Comparison of ENCODE assay signal across 24 cellular contexts in the genomic region with DNA sequence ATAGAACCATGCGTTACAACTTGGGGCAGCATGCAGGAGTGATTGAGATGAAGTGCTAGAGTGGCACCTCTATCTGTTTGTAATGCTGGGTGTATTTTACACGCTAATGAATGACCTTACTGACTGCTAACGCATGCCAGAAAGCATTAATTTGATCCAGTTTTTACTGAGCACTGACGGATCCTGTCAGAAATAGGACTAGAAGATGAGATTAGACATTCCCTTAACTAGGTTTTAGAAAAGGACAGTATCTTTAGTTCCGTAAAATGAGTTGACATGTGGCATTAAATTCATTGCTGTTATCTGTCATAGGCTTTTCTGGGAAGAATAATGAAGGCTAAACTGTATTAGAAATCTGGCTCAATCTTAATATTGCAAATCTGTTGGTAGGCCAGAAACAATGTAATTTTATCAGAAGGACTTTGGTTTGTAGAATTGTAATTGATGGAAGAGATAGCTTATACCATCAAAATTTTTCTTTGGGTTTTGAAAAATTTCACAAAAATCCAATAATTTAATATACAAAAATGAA.
"Had no signal": no experiment of that assay in that cellular context is flagged by ENCODE, and none has a peak within 500 bp of the region (broad histone marks: within the 10 kb centered on the region; RNA-seq: fewer than 3 reads in every experiment).

No MANE protein-coding gene starts in this region.

- H3K27ac ChIP-seq: neural progenitor cell, ovary, parathyroid adenoma, psoas muscle, right lobe of liver, sigmoid colon, stomach, thoracic aorta, thyroid gland, tibial nerve, upper lobe of left lung, vagina had no signal

- H3K9ac ChIP-seq: neural progenitor cell, parathyroid adenoma had no signal

- H3K4me2 ChIP-seq: neural progenitor cell had no signal

- H3K79me2 ChIP-seq: parathyroid adenoma had no signal

- H3K27me3 ChIP-seq: neural progenitor cell, ovary, right lobe of liver, sigmoid colon, stomach, thyroid gland, tibial nerve, upper lobe of left lung, vagina had no signal

- H2AFZ ChIP-seq: neural progenitor cell, parathyroid adenoma had no signal

- H3K4me1 ChIP-seq: neural progenitor cell, parathyroid adenoma, psoas muscle, right lobe of liver, sigmoid colon, stomach, thyroid gland, tibial nerve, upper lobe of left lung, vagina had no signal

- H3K4me3 ChIP-seq: neural progenitor cell, ovary, psoas muscle, right lobe of liver, sigmoid colon, stomach, thoracic aorta, thyroid gland, tibial nerve, upper lobe of left lung, vagina had no signal

- H3K9me3 ChIP-seq: ovary, psoas muscle, right lobe of liver, sigmoid colon, stomach, thoracic aorta, thyroid gland, tibial nerve, upper lobe of left lung, vagina had no signal

- H3K36me3 ChIP-seq: neural progenitor cell, ovary, right lobe of liver, sigmoid colon, stomach, thoracic aorta, thyroid gland, tibial nerve, upper lobe of left lung, vagina had no signal

- DNase-seq: nephron progenitor cell; occipital lobe; ovary; posterior cingulate gyrus; psoas muscle; right cardiac atrium; right lobe of liver; sigmoid colon; small intestine; stimulated activated CD4-positive, alpha-beta T cell treated with anti-CD3 and anti-CD28 coated beads, Interleukin-15, amount 100 ng/mL, for 24 hours; stimulated activated CD4-positive, alpha-beta T cell treated with anti-CD3 and anti-CD28 coated beads, Interleukin-2, amount 100 ng/mL, for 24 hours; stimulated activated CD4-positive, alpha-beta T cell treated with anti-CD3 and anti-CD28 coated beads, Interleukin-2, amount 100 ng/mL, for 48 hours; stimulated activated CD4-positive, alpha-beta T cell treated with anti-CD3 and anti-CD28 coated beads, Interleukin-4, amount 100 ng/mL, for 24 hours; stimulated activated naive B cell treated with anti-CD40 and anti-IgM and Interleukin-4, amounts not matched to agents 10 μg/mL and 1 μg/mL and 100 μg/mL, for 72 hours; stimulated activated naive CD4-positive, alpha-beta T cell treated with Interleukin-2 at 50 U/mL for 16 hours; stomach; thyroid gland; trophoblast cell; upper lobe of left lung had no signal
